Comparison of ENCODE assay signal across 14 cellular contexts in genomic region chr9:75941066-75941465, GRCh38.
"Had no signal": no experiment of that assay in that cellular context is flagged by ENCODE, and none has a peak within 500 bp of the region (broad histone marks: within the 10 kb centered on the region; RNA-seq: fewer than 3 reads in every experiment).

No MANE protein-coding gene starts in this region.

- H3K27ac ChIP-seq: brain microvascular endothelial cell, esophagus squamous epithelium, heart right ventricle, left ventricle myocardium inferior, neural progenitor cell, ovary, testis had no signal

- H3K4me1 ChIP-seq: left ventricle myocardium inferior, neural progenitor cell had no signal

- H3K4me3 ChIP-seq: esophagus squamous epithelium, heart right ventricle, left ventricle myocardium inferior, neural progenitor cell, ovary, testis had no signal

- H3K9me3 ChIP-seq: esophagus squamous epithelium, heart right ventricle, left ventricle myocardium inferior, ovary, testis had no signal

- H3K27me3 ChIP-seq: brain microvascular endothelial cell, esophagus squamous epithelium, heart right ventricle, neural progenitor cell, ovary, testis had no signal

- DNase-seq: activated CD4-positive, alpha-beta T cell treated with anti-CD3 and anti-CD28 coated beads, Interleukin-2, amount 10 ng/mL, durations not matched to agents 24 days and 14 days; activated naive CD4-positive, alpha-beta T cell treated with anti-CD3 and anti-CD28 coated beads, Interleukin-2, amount 50 U/mL, for 16 hours; activated T-cell treated with anti-CD3 and anti-CD28 coated beads for 4 hours; brain microvascular endothelial cell; cerebellar nuclear complex; esophagus squamous epithelium; heart right ventricle; islet precursor cell; left ventricle myocardium inferior; ovary; stimulated activated CD4-positive, alpha-beta T cell treated with anti-CD3 and anti-CD28 coated beads, Interleukin-4, amount 100 ng/mL, for 24 hours; T-helper 17 cell; testis had no signal

- H3K36me3 ChIP-seq: brain microvascular endothelial cell, esophagus squamous epithelium, heart right ventricle, left ventricle myocardium inferior, ovary had no signal
